18 cellular contexts compared by ENCODE assay signal in genomic region chr6:105896052-105896820, GRCh38.
DNase-seq lines count a peak whose midpoint lies in the region; ATAC-seq, FAIRE-seq and TF ChIP-seq lines count a peak whose summit lies in the region.
"Had no signal": no experiment of that assay in that cellular context is flagged by ENCODE, and none has a peak within 500 bp of the region (broad histone marks: within the 10 kb centered on the region; RNA-seq: fewer than 3 reads in every experiment).

No MANE protein-coding gene starts in this region.

- no peak for TF ChIP-seq POLR2A in adrenal gland (IDR thresholded peaks at IDR 0.05)

- TF ChIP-seq CTCF in OCI-LY3 (IDR thresholded peaks at IDR 0.05; ENCODE audit: low read depth, low read length) (no peak), adrenal gland (IDR thresholded peaks at IDR 0.05) (no peak), pancreas (IDR thresholded peaks at IDR 0.05) (no peak)

- H3K27ac ChIP-seq in OCI-LY3 (ENCODE audit: low read length) (peak overlapping the region; percentile 28; the same call in 1 of the 2 replicates), adrenal gland (no peak overlapping the region), pancreas (no peak overlapping the region)
- H3K27ac ChIP-seq: neural progenitor cell, right atrium auricular region had no signal

- H3K36me3 ChIP-seq in OCI-LY3 (replicated peaks; ENCODE audit: low read depth, low read length) (no peaks in the 10 kb centered on the region), adrenal gland (replicated peaks in 1 of 2) (no peaks in the 10 kb centered on the region), pancreas (no peaks in the 10 kb centered on the region)
- H3K36me3 ChIP-seq: HAP-1, MG63, neural progenitor cell, right atrium auricular region had no signal

- peak overlapping the region; percentile 65 for H3K4me2 ChIP-seq in OCI-LY3 (ENCODE audit: low read length)
- H3K4me2 ChIP-seq: neural progenitor cell had no signal

- ATAC-seq in HG02623 (IDR thresholded peaks at IDR 0.05; ENCODE audit: unreplicated experiment) (peak; percentile 42), GM21576 (IDR thresholded peaks at IDR 0.05; ENCODE audit: unreplicated experiment) (no peak), pancreas (no peak)

- no peaks in the 10 kb centered on the region for H3K27me3 ChIP-seq in OCI-LY3 (ENCODE audit: low read depth, low read length)
- H3K27me3 ChIP-seq in adrenal gland: no peaks in the 10 kb centered on the region
- H3K27me3 ChIP-seq in pancreas: no peaks in the 10 kb centered on the region
- H3K27me3 ChIP-seq: MG63, neural progenitor cell, right atrium auricular region had no signal

- H3K79me2 ChIP-seq in OCI-LY3 (ENCODE audit: low read length): no peaks in the 10 kb centered on the region

- intact Hi-C loops in adrenal gland (cut with DNase I): no loop called here
- intact Hi-C loops in pancreas (cut with DNase I): no loop called here

- H3K4me3 ChIP-seq in OCI-LY3 (ENCODE audit: low read length) (peak overlapping the region; percentile 34; the same call in 1 of the 2 replicates), adrenal gland (no peak overlapping the region), pancreas (no peak overlapping the region)
- H3K4me3 ChIP-seq: HAP-1, MG63, neural progenitor cell, right atrium auricular region had no signal

- H3K4me1 ChIP-seq in OCI-LY3 (ENCODE audit: low read length) (peaks cover 90% of the 10 kb centered on the region), adrenal gland (replicated peaks in 1 of 2) (no peaks in the 10 kb centered on the region), pancreas (peaks cover 0 to 11% (median 7%) of the 10 kb centered on the region in 3 donors)
- H3K4me1 ChIP-seq: HAP-1, right atrium auricular region had no signal

- no peaks in the 10 kb centered on the region for H3K9me3 ChIP-seq in OCI-LY3 (ENCODE audit: insufficient read depth, low read length)
- H3K9me3 ChIP-seq in adrenal gland (replicated peaks in 1 of 3): no peaks in the 10 kb centered on the region
- H3K9me3 ChIP-seq in pancreas: no peaks in the 10 kb centered on the region
- H3K9me3 ChIP-seq: HAP-1, MG63, right atrium auricular region had no signal

- peak; percentile 11 for DNase-seq in Caki2 (ENCODE audit: low read depth)
- peak; percentile 25 for DNase-seq in kidney glomerular epithelial cell (lab: John Stamatoyannopoulos, UW)
- DNase-seq in cerebellar cortex (ENCODE audit: low spot score): no peak
- DNase-seq in adrenal gland: no peak
- DNase-seq in pancreas: no peak
- DNase-seq: activated gamma-delta T cell, cortex of kidney, immature natural killer cell, mesenchymal stem cell, MG63, NCI-H526, RPMI8226 had no signal

- H2AFZ ChIP-seq in OCI-LY3 (ENCODE audit: low read depth, low read length): no peak overlapping the region
- H2AFZ ChIP-seq: neural progenitor cell had no signal

- no peak overlapping the region for H3K9ac ChIP-seq in OCI-LY3 (ENCODE audit: low read length)
- H3K9ac ChIP-seq: neural progenitor cell had no signal

- 50 to 57% (median 55%) methylated on average over 12 of the region's 12 CpGs for WGBS in adrenal gland, 4 donors
- 47 to 51% methylated on average over 12 of the region's 12 CpGs for WGBS in pancreas, 2 donors

- FAIRE-seq in pancreas (lab: Jason Lieb, UNC): no peak

- H4K20me1 ChIP-seq in OCI-LY3 (ENCODE audit: insufficient read depth, low read length): no peaks in the 10 kb centered on the region

- in situ Hi-C loops in Caki2 (cut with HindIII; ENCODE audit: low pct_unique_long_range_greater_than_20kb, low sequenced_read_pairs): no loop called here

Comparison
In these comparisons a context has a peak if more than half of its experiments do, and no peak if none do; other contexts are left out.
1. DNase-seq: peak in Caki2 (single experiment) and kidney glomerular epithelial cell (single experiment); none in cerebellar cortex (single experiment), adrenal gland (0 of 7) and pancreas (0 of 6).